Comparison of ENCODE assay signal across 31 cellular contexts in the genomic region with DNA sequence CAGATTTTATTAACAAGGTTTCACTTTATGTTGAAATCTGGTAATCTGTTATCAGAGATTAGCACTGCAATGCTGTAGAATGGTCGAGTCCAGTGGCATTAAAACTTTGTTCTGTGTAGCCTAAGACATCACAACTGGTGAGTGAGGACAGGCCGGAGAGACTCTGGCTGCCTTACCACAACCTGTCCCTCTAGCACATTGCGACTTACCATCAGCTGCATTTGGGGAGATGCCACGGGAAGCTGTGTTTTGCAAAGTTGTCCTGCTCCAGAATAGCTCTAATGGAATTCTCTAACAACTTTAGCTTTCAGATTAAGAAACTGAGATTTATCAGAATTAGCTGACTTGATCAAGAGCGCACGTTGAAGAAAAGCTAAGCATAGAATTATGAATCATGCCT.
"Had no signal": no experiment of that assay in that cellular context is flagged by ENCODE, and none has a peak within 500 bp of the region (broad histone marks: within the 10 kb centered on the region; RNA-seq: fewer than 3 reads in every experiment).

No MANE protein-coding gene starts in this region.

- H3K79me2 ChIP-seq: hepatocyte had no signal

- H3K4me1 ChIP-seq: right lobe of liver, uterus had no signal

- H3K9me3 Mint-ChIP-seq: mesothelial cell of epicardium; neural progenitor cell; stimulated activated memory B cell treated with anti-CD40 and anti-IgM and Interleukin-4, amounts not matched to agents 10 μg/mL and 1 μg/mL and 100 μg/mL, for 72 hours; stimulated activated naive CD8-positive, alpha-beta T cell treated with anti-CD3 and anti-CD28 coated beads, Interleukin-15, amount 100 ng/mL, for 72 hours; type B pancreatic cell had no signal

- H3K4me2 ChIP-seq: hepatocyte, neural progenitor cell had no signal

- H3K36me3 Mint-ChIP-seq: mesothelial cell of epicardium; naive B cell; natural killer cell; neural progenitor cell; stimulated activated memory B cell treated with anti-CD40 and anti-IgM and Interleukin-4, amounts not matched to agents 10 μg/mL and 1 μg/mL and 100 μg/mL, for 72 hours; type B pancreatic cell had no signal

- H3K36me3 ChIP-seq: heart right ventricle, neural progenitor cell, neutrophil, right lobe of liver, tibial nerve, uterus had no signal

- H3K9me3 ChIP-seq: heart right ventricle, neutrophil, right lobe of liver, testis, tibial nerve, uterus had no signal

- H3K4me1 Mint-ChIP-seq: mesothelial cell of epicardium; naive B cell; natural killer cell; neural progenitor cell; stimulated activated memory B cell treated with anti-CD40 and anti-IgM and Interleukin-4, amounts not matched to agents 10 μg/mL and 1 μg/mL and 100 μg/mL, for 72 hours; stimulated activated naive CD8-positive, alpha-beta T cell treated with anti-CD3 and anti-CD28 coated beads, Interleukin-15, amount 100 ng/mL, for 72 hours had no signal

- H3K4me3 Mint-ChIP-seq: mesothelial cell of epicardium; naive B cell; natural killer cell; nephron progenitor cell; neural progenitor cell; stimulated activated memory B cell treated with anti-CD40 and anti-IgM and Interleukin-4, amounts not matched to agents 10 μg/mL and 1 μg/mL and 100 μg/mL, for 72 hours; stimulated activated naive CD8-positive, alpha-beta T cell treated with anti-CD3 and anti-CD28 coated beads, Interleukin-15, amount 100 ng/mL, for 72 hours; type B pancreatic cell had no signal

- DNase-seq: heart right ventricle; islet precursor cell; kidney glomerular epithelial cell; left cardiac atrium; mesendoderm; naive B cell; natural killer cell; nephron progenitor cell; occipital lobe; retina; right lobe of liver; stimulated activated CD4-positive, alpha-beta T cell treated with anti-CD3 and anti-CD28 coated beads, Interleukin-1b, Interleukin-23, amount 100 ng/mL, for 48 hours; stimulated activated CD4-positive, alpha-beta T cell treated with anti-CD3 and anti-CD28 coated beads, Interleukin-2, amount 100 ng/mL, for 48 hours; stimulated activated CD4-positive, alpha-beta T cell treated with anti-CD3 and anti-CD28 coated beads, Interleukin-4, amount 100 ng/mL, for 4 hours; stimulated activated CD8-positive, alpha-beta memory T cell treated with anti-CD3 and anti-CD28 coated beads, Interleukin-4, amount 100 ng/mL, for 48 hours; stimulated activated naive CD4-positive, alpha-beta T cell treated with Interleukin-2 at 50 U/mL for 16 hours; stimulated activated naive CD8-positive, alpha-beta T cell treated with anti-CD3 and anti-CD28 coated beads, Interleukin-15, amount 100 ng/mL, for 72 hours; substantia nigra; testis; uterus had no signal

- H2AFZ ChIP-seq: hepatocyte had no signal

- H3K4me3 ChIP-seq: heart right ventricle, hepatocyte, lung, neural progenitor cell, right lobe of liver, smooth muscle cell, testis, tibial nerve, uterus had no signal

- H3K27ac ChIP-seq: hepatocyte, neural progenitor cell, neutrophil, right lobe of liver, testis, tibial nerve, uterus had no signal

- H3K27me3 Mint-ChIP-seq: progenitor cell of endocrine pancreas; stimulated activated memory B cell treated with anti-CD40 and anti-IgM and Interleukin-4, amounts not matched to agents 10 μg/mL and 1 μg/mL and 100 μg/mL, for 72 hours had no signal

- H3K9ac ChIP-seq: neural progenitor cell had no signal

- H3K27ac Mint-ChIP-seq: mesothelial cell of epicardium; naive B cell; natural killer cell; nephron progenitor cell; neural progenitor cell; progenitor cell of endocrine pancreas; stimulated activated memory B cell treated with anti-CD40 and anti-IgM and Interleukin-4, amounts not matched to agents 10 μg/mL and 1 μg/mL and 100 μg/mL, for 72 hours; stimulated activated naive CD8-positive, alpha-beta T cell treated with anti-CD3 and anti-CD28 coated beads, Interleukin-15, amount 100 ng/mL, for 72 hours; type B pancreatic cell had no signal

- H3K27me3 ChIP-seq: heart right ventricle, hepatocyte, neural progenitor cell, neutrophil, right lobe of liver, testis, tibial nerve, uterus had no signal

- ATAC-seq: heart right ventricle; left cardiac atrium; left lobe of liver; natural killer cell; right lobe of liver; stimulated activated memory B cell treated with anti-CD40 and anti-IgM and Interleukin-4, amounts not matched to agents 10 μg/mL and 1 μg/mL and 100 μg/mL, for 72 hours; stimulated activated naive CD8-positive, alpha-beta T cell treated with anti-CD3 and anti-CD28 coated beads, Interleukin-15, amount 100 ng/mL, for 72 hours had no signal
